Comparison of ENCODE assay signal across 8 cellular contexts in genomic region chr15:81242778-81243177, GRCh38. TPM values are rescaled to one million over a fixed set of nuclear protein-coding genes. Genes with fewer than 3 reads are reported as not detected.
"Had no signal": no experiment of that assay in that cellular context is flagged by ENCODE, and none has a peak within 500 bp of the region (broad histone marks: within the 10 kb centered on the region; RNA-seq: fewer than 3 reads in every experiment).

No MANE protein-coding gene starts in this region.

- H3K4me3 Mint-ChIP-seq: IgD-negative memory B cell had no signal

- H3K27me3 Mint-ChIP-seq: IgD-negative memory B cell had no signal

- DNase-seq: IMR-90, KBM-7, KG1 had no signal

- FAIRE-seq: HepG2, HTR-8/SVneo had no signal

- ATAC-seq: HepG2 had no signal

- H3K4me1 Mint-ChIP-seq: IgD-negative memory B cell had no signal

- H3K27ac ChIP-seq: HL-60 had no signal

- H3K27ac Mint-ChIP-seq: IgD-negative memory B cell had no signal

RNA-seq across cellular contexts. Expression of gene IL16, which starts 46.1 kb away (rescaled TPM):
- total RNA-seq: HepG2, HT-29 had no signal
